Comparison of ENCODE assay signal across 28 cellular contexts in the genomic region with DNA sequence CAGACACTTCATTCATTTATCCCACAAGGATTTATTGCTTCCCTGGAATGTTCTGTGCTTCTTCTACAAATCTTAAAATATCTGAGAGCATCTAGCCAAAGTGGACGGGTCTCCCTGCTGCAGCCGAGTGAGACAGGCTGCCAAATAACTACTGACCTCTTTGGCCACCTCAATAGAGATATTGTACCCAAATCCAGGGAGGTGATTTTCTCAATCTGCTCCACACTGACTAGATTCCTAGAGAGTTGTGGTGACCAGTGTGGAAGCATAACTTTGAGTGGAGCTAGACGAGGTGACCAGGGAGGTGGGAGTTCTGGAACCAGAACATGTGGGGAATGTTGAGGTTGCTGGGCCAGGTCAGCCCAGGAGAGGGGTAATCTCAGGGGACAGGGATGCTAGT.
"Had no signal": no experiment of that assay in that cellular context is flagged by ENCODE, and none has a peak within 500 bp of the region (broad histone marks: within the 10 kb centered on the region; RNA-seq: fewer than 3 reads in every experiment).

No MANE protein-coding gene starts in this region.

- H3K4me1 ChIP-seq: stomach, testis, thyroid gland, tibial artery, tibial nerve, transverse colon, upper lobe of left lung, upper lobe of right lung, uterus, vagina had no signal

- ATAC-seq: stimulated activated effector memory CD8-positive, alpha-beta T cell treated with anti-CD3 and anti-CD28 coated beads, Interleukin-12 subunit alpha, Interleukin-12 subunit beta, amount 100 ng/mL, for 72 hours; stimulated activated memory B cell treated with anti-CD40 and anti-IgM and Interleukin-4, amounts not matched to agents 10 μg/mL and 1 μg/mL and 100 μg/mL, for 72 hours; stimulated activated naive B cell treated with anti-CD40 and anti-IgM and Interleukin-4, amounts not matched to agents 10 μg/mL and 1 μg/mL and 100 μg/mL, for 72 hours; stimulated activated naive CD8-positive, alpha-beta T cell treated with anti-CD3 and anti-CD28 coated beads, Interleukin-15, amount 100 ng/mL, for 72 hours; stimulated activated naive CD8-positive, alpha-beta T cell treated with anti-CD3 and anti-CD28 coated beads, Interleukin-15, Interleukin-2, amounts not matched to agents 100 U/mL and 50 U/mL, for 24 hours; upper lobe of right lung had no signal

- H3K27ac Mint-ChIP-seq: stimulated activated effector memory CD8-positive, alpha-beta T cell treated with anti-CD3 and anti-CD28 coated beads, Interleukin-12 subunit alpha, Interleukin-12 subunit beta, amount 100 ng/mL, for 72 hours; stimulated activated memory B cell treated with anti-CD40 and anti-IgM and Interleukin-4, amounts not matched to agents 10 μg/mL and 1 μg/mL and 100 μg/mL, for 72 hours; stimulated activated naive B cell treated with anti-CD40 and anti-IgM and Interleukin-4, amounts not matched to agents 10 μg/mL and 1 μg/mL and 100 μg/mL, for 72 hours; stimulated activated naive CD8-positive, alpha-beta T cell treated with anti-CD3 and anti-CD28 coated beads, Interleukin-15, Interleukin-2, amounts not matched to agents 100 ng/mL and 50 ng/mL, for 24 hours; type B pancreatic cell had no signal

- H3K36me3 ChIP-seq: stomach, suprapubic skin, thoracic aorta, thyroid gland, tibial artery, tibial nerve, transverse colon, upper lobe of left lung, upper lobe of right lung, uterus, vagina had no signal

- H3K36me3 Mint-ChIP-seq: stimulated activated effector memory CD8-positive, alpha-beta T cell treated with anti-CD3 and anti-CD28 coated beads, Interleukin-12 subunit alpha, Interleukin-12 subunit beta, amount 100 ng/mL, for 72 hours; stimulated activated memory B cell treated with anti-CD40 and anti-IgM and Interleukin-4, amounts not matched to agents 10 μg/mL and 1 μg/mL and 100 μg/mL, for 72 hours; stimulated activated naive B cell treated with anti-CD40 and anti-IgM and Interleukin-4, amounts not matched to agents 10 μg/mL and 1 μg/mL and 100 μg/mL, for 72 hours; type B pancreatic cell had no signal

- H3K4me1 Mint-ChIP-seq: stimulated activated effector memory CD8-positive, alpha-beta T cell treated with anti-CD3 and anti-CD28 coated beads, Interleukin-12 subunit alpha, Interleukin-12 subunit beta, amount 100 ng/mL, for 72 hours; stimulated activated memory B cell treated with anti-CD40 and anti-IgM and Interleukin-4, amounts not matched to agents 10 μg/mL and 1 μg/mL and 100 μg/mL, for 72 hours; stimulated activated naive B cell treated with anti-CD40 and anti-IgM and Interleukin-4, amounts not matched to agents 10 μg/mL and 1 μg/mL and 100 μg/mL, for 72 hours; stimulated activated naive CD8-positive, alpha-beta T cell treated with anti-CD3 and anti-CD28 coated beads, Interleukin-15, amount 100 ng/mL, for 72 hours had no signal

- H3K4me3 Mint-ChIP-seq: stimulated activated effector memory CD8-positive, alpha-beta T cell treated with anti-CD3 and anti-CD28 coated beads, Interleukin-12 subunit alpha, Interleukin-12 subunit beta, amount 100 ng/mL, for 72 hours; stimulated activated memory B cell treated with anti-CD40 and anti-IgM and Interleukin-4, amounts not matched to agents 10 μg/mL and 1 μg/mL and 100 μg/mL, for 72 hours; stimulated activated naive B cell treated with anti-CD40 and anti-IgM and Interleukin-4, amounts not matched to agents 10 μg/mL and 1 μg/mL and 100 μg/mL, for 72 hours; stimulated activated naive CD8-positive, alpha-beta T cell treated with anti-CD3 and anti-CD28 coated beads, Interleukin-15, amount 100 ng/mL, for 72 hours; stimulated activated naive CD8-positive, alpha-beta T cell treated with anti-CD3 and anti-CD28 coated beads, Interleukin-15, Interleukin-2, amounts not matched to agents 100 ng/mL and 50 ng/mL, for 24 hours; type B pancreatic cell had no signal

- H3K9me3 Mint-ChIP-seq: stimulated activated effector memory CD8-positive, alpha-beta T cell treated with anti-CD3 and anti-CD28 coated beads, Interleukin-12 subunit alpha, Interleukin-12 subunit beta, amount 100 ng/mL, for 72 hours; stimulated activated memory B cell treated with anti-CD40 and anti-IgM and Interleukin-4, amounts not matched to agents 10 μg/mL and 1 μg/mL and 100 μg/mL, for 72 hours; stimulated activated naive B cell treated with anti-CD40 and anti-IgM and Interleukin-4, amounts not matched to agents 10 μg/mL and 1 μg/mL and 100 μg/mL, for 72 hours; stimulated activated naive CD8-positive, alpha-beta T cell treated with anti-CD3 and anti-CD28 coated beads, Interleukin-15, amount 100 ng/mL, for 72 hours; stimulated activated naive CD8-positive, alpha-beta T cell treated with anti-CD3 and anti-CD28 coated beads, Interleukin-15, Interleukin-2, amounts not matched to agents 100 ng/mL and 50 ng/mL, for 24 hours; type B pancreatic cell had no signal

- H3K4me3 ChIP-seq: stomach, suprapubic skin, testis, thoracic aorta, thyroid gland, tibial artery, tibial nerve, transverse colon, upper lobe of left lung, upper lobe of right lung, uterus, vagina had no signal

- H3K27ac ChIP-seq: stomach, suprapubic skin, testis, thoracic aorta, thyroid gland, tibial artery, tibial nerve, transverse colon, upper lobe of left lung, upper lobe of right lung, uterus, vagina had no signal

- H3K27me3 Mint-ChIP-seq: stimulated activated naive CD8-positive, alpha-beta T cell treated with anti-CD3 and anti-CD28 coated beads, Interleukin-15, Interleukin-2, amounts not matched to agents 100 ng/mL and 50 ng/mL, for 24 hours had no signal

- DNase-seq: stimulated activated CD4-positive, alpha-beta T cell treated with anti-CD3 and anti-CD28 coated beads, Interleukin-2, amount 100 ng/mL, for 48 hours; stimulated activated CD4-positive, alpha-beta T cell treated with anti-CD3 and anti-CD28 coated beads, Interleukin-4, amount 100 ng/mL, for 1 hour; stimulated activated CD4-positive, alpha-beta T cell treated with anti-CD3 and anti-CD28 coated beads, Interleukin-4, amount 100 ng/mL, for 24 hours; stimulated activated CD4-positive, alpha-beta T cell treated with anti-CD3 and anti-CD28 coated beads, Interleukin-4, amount 100 ng/mL, for 4 hours; stimulated activated CD8-positive, alpha-beta memory T cell treated with anti-CD3 and anti-CD28 coated beads, Interleukin-4, amount 100 ng/mL, for 48 hours; stimulated activated naive B cell treated with anti-CD40 and anti-IgM and Interleukin-4, amounts not matched to agents 10 μg/mL and 1 μg/mL and 100 μg/mL, for 72 hours; stimulated activated naive CD4-positive, alpha-beta T cell; stimulated activated naive CD4-positive, alpha-beta T cell treated with Interleukin-2 at 50 U/mL for 16 hours; stimulated activated naive CD8-positive, alpha-beta T cell treated with anti-CD3 and anti-CD28 coated beads, Interleukin-15, amount 100 ng/mL, for 72 hours; stimulated activated naive CD8-positive, alpha-beta T cell treated with anti-CD3 and anti-CD28 coated beads, Interleukin-15, Interleukin-2, amounts not matched to agents 100 U/mL and 50 U/mL, for 24 hours; stomach; substantia nigra; testis; thyroid gland; tibial artery; transverse colon; trophoblast cell; upper lobe of left lung; upper lobe of right lung; uterus had no signal

- H3K27me3 ChIP-seq: suprapubic skin, testis, thyroid gland, tibial nerve, transverse colon, upper lobe of left lung, upper lobe of right lung, uterus, vagina had no signal

- H3K9me3 ChIP-seq: stomach, suprapubic skin, testis, thoracic aorta, thyroid gland, tibial artery, tibial nerve, transverse colon, upper lobe of left lung, upper lobe of right lung, uterus, vagina had no signal
